In the genomic region with DNA sequence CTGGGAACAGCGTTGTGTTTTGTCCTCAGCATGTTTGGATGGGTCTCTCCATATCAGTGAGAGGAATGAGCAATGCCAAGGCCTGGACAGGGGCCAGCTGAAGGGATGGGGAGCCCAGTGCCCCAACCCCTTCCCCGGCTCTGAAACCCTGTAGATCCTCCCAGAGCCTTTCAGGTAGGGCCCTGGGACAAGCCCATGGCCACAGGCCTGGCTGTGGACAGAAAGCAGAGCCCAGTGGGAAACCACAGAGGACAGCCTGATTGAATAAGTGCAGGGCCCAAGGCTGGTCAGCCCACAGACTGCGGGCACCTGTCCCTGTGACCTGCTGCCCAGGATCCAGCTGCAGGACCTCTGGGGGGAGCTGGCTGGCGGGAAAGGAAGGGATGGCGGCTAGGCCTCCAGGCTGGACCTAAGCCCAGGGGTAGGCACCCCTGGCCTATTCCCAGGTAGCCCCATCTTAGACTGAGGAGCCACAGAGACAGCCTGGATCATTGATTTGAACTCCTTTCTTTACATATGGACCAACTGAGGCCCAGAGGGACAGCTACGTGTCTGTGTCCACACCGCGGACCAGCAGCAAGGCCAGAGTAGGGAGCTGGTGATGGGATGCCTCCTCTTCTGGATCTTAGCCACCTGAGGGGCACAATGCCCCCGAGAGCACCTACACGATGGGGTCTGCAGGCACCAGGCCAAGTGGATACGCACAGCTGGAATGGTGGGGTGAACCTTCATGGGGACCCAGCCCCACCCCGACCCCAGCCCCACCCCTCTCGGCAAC, we compare ENCODE assay signal across 1 cellular context.
TF ChIP-seq lines count a peak whose summit lies in the region.

No MANE protein-coding gene starts in this region.

TF ChIP-seq in GM12878, 131 proteins besides CTCF, POLR2A, EP300 and RAD21:
- no peak for TF ChIP-seq TAF1 (IDR thresholded peaks at IDR 0.05; ENCODE audit: borderline replicate concordance, low read depth, low read length)
- 0 out of 2 replicates have a peak, but pooled peaks have one; percentile 7 for TF ChIP-seq POLR2AphosphoS5 (IDR thresholded peaks at IDR 0.05; ENCODE audit: low read length)
